ENCODE assay signal across 19 cellular contexts in the genomic region with DNA sequence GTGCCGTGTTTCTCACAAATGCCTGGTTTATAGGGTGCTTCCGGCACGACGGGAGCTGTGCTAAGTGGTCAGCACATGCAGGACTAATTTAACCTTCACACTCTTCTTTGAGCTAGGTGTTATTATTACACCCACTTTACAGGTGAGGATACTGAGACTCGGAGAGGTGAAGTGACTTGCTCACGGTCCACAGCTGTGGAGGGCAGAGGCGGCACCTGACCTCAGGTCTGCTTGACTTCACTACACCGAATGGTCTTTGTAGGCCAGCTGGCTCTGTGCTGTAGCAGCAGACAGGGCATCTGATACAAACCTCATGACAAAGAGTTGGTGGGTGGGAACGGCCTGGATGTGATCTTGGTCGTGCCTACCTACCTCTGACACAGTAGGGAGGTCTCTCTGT.
"Had no signal": no experiment of that assay in that cellular context is flagged by ENCODE, and none has a peak within 500 bp of the region (broad histone marks: within the 10 kb centered on the region; RNA-seq: fewer than 3 reads in every experiment).

No MANE protein-coding gene starts in this region.

- H3K27ac ChIP-seq: brain microvascular endothelial cell, colonic mucosa, esophagus muscularis mucosa, gastroesophageal sphincter, heart right ventricle, left ventricle myocardium inferior, ovary, sigmoid colon, stomach had no signal

- H3K4me1 ChIP-seq: colonic mucosa, esophagus muscularis mucosa, gastroesophageal sphincter, sigmoid colon had no signal

- H3K9me3 ChIP-seq: colonic mucosa, esophagus muscularis mucosa, gastroesophageal sphincter, heart right ventricle, left ventricle myocardium inferior, ovary, sigmoid colon, stomach had no signal

- DNase-seq: activated CD4-positive, alpha-beta T cell treated with anti-CD3 and anti-CD28 coated beads for 1 hour; activated CD8-positive, alpha-beta memory T cell treated with anti-CD3 and anti-CD28 coated beads for 24 hours; activated CD8-positive, alpha-beta memory T cell treated with anti-CD3 and anti-CD28 coated beads, Interleukin-2, amount 50 U/mL, for 48 hours; activated effector memory CD4-positive, alpha-beta T cell treated with Interleukin-2 at 50 U/mL for 16 hours; activated naive CD4-positive, alpha-beta T cell treated with anti-CD3 and anti-CD28 coated beads, Interleukin-2, amount 10 ng/mL, durations not matched to agents 7 days and 5 days; activated naive CD8-positive, alpha-beta T cell treated with anti-CD3 and anti-CD28 coated beads, Interleukin-2, amount 50 U/mL, for 24 hours; activated T-cell treated with anti-CD3 and anti-CD28 coated beads, Interleukin-2, amount 50 U/mL, for 48 hours; anterior cingulate cortex; brain microvascular endothelial cell; colonic mucosa; heart right ventricle; left ventricle myocardium inferior; ovary; sigmoid colon; stimulated activated CD4-positive, alpha-beta T cell treated with anti-CD3 and anti-CD28 coated beads, Interleukin-4, amount 100 ng/mL, for 24 hours; stomach; T1000 had no signal

- H3K27me3 ChIP-seq: brain microvascular endothelial cell, colonic mucosa, heart right ventricle, ovary, sigmoid colon, stomach had no signal

- H3K4me3 ChIP-seq: colonic mucosa, esophagus muscularis mucosa, gastroesophageal sphincter, heart right ventricle, left ventricle myocardium inferior, ovary, sigmoid colon, stomach had no signal

- H3K36me3 ChIP-seq: brain microvascular endothelial cell, colonic mucosa, esophagus muscularis mucosa, gastroesophageal sphincter, heart right ventricle, left ventricle myocardium inferior, ovary, sigmoid colon, stomach had no signal
